In the genomic region with DNA sequence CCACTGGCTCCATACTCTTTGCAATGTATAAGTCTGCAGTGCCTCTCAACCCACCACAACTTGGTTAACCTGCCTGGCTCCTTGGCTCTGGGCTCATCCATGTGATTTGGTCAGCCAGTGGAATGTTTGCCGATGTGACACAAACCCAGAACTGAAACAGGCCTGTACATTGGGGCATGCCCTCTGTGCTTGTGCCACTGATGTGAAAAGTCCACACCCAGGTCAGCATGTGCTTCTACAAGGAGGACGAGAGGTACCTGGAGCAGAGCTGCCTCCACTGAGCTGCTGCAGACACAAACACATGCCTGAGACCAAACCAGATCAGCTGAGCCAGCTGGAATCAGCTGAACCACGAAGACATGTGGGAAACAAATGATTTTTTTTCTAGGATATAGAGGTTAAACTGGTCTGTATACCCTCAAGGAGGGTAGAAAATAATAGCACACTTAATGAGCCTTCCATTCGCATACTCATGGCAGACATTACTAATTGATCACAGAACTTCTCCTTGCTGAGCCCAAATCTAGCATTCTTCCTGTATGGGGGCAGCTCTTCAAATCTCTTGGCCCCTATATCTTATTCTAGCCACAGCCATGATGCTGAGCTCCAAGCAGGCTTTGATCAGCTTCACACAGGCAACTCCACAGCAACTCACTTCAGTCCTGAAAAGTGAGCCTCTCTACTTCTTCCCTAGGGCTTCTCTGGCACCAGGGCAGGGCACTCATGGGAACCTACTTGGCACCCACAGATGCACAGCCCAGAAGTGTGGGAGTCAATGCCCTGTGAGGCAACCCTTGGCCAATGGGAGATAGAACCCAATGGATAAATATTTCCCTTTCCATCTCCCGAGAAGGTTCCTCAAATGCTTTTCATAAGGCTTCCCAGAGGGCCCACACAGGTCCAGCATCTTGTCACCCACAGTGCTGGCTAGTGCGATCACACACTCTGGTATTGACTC, we compare ENCODE assay signal across 31 cellular contexts.
"Had no signal": no experiment of that assay in that cellular context is flagged by ENCODE, and none has a peak within 500 bp of the region (broad histone marks: within the 10 kb centered on the region; RNA-seq: fewer than 3 reads in every experiment).

No MANE protein-coding gene starts in this region.

- ATAC-seq: activated CD8-positive, alpha-beta T cell treated with anti-CD3 and anti-CD28 coated beads for 36 hours; activated naive CD4-positive, alpha-beta T cell treated with anti-CD3 and anti-CD28 coated beads, Interleukin-2, amount 50 U/mL, for 72 hours; activated T-cell treated with anti-CD3 and anti-CD28 coated beads, Interleukin-2, amount 50 U/mL, for 4 hours; activated T-cell treated with anti-CD3 and anti-CD28 coated beads, Interleukin-2, amount 50 U/mL, for 72 hours; activated T-helper 17 cell treated with anti-CD3 and anti-CD28 coated beads, Interleukin-2, amount 50 U/mL, for 72 hours had no signal

- FAIRE-seq: bronchial epithelial cell, TTC549 had no signal

- H3K36me3 ChIP-seq: cardiac muscle cell had no signal

- H3K9me3 ChIP-seq: adrenal gland, ascending aorta had no signal

- H3K4me3 ChIP-seq: adrenal gland, ascending aorta, cardiac muscle cell had no signal

- DNase-seq: activated B cell treated with CpG ODN at 0.5 μM for 24 hours; activated CD4-positive, alpha-beta memory T cell treated with anti-CD3 and anti-CD28 coated beads for 36 hours; activated CD4-positive, alpha-beta T cell treated with anti-CD3 and anti-CD28 coated beads for 4 hours; activated CD4-positive, alpha-beta T cell treated with anti-CD3 and anti-CD28 coated beads, Interleukin-2, amount 10 ng/mL, durations not matched to agents 24 days and 14 days; activated CD4-positive, alpha-beta T cell treated with anti-CD3 and anti-CD28 coated beads, Interleukin-2, amount 50 U/mL, for 1 hour; activated CD4-positive, alpha-beta T cell treated with anti-CD3 and anti-CD28 coated beads, Interleukin-2, amount 50 U/mL, for 4 hours; activated CD4-positive, CD25-positive, alpha-beta regulatory T cell treated with anti-CD3 and anti-CD28 coated beads, Interleukin-2, amount 50 U/mL, for 72 hours; activated CD8-positive, alpha-beta memory T cell treated with anti-CD3 and anti-CD28 coated beads, Interleukin-2, amount 50 U/mL, for 4 hours; activated CD8-positive, alpha-beta T cell treated with anti-CD3 and anti-CD28 coated beads for 36 hours; activated effector memory CD4-positive, alpha-beta T cell treated with anti-CD3 and anti-CD28 coated beads, Interleukin-2, amount 50 U/mL, for 16 hours; activated gamma-delta T cell treated with Interleukin-2 at 50 U/mL for 16 hours; activated naive CD4-positive, alpha-beta T cell; activated naive CD4-positive, alpha-beta T cell treated with anti-CD3 and anti-CD28 coated beads for 36 hours; activated naive CD4-positive, alpha-beta T cell treated with anti-CD3 and anti-CD28 coated beads, Interleukin-2, amount 50 U/mL, for 16 hours; activated naive CD8-positive, alpha-beta T cell treated with anti-CD3 and anti-CD28 coated beads for 36 hours; activated T-cell treated with anti-CD3 and anti-CD28 coated beads for 4 hours; activated T-cell treated with anti-CD3 and anti-CD28 coated beads, Interleukin-2, amount 50 U/mL, for 1 hour; activated T-cell treated with anti-CD3 and anti-CD28 coated beads, Interleukin-2, amount 50 U/mL, for 4 hours; activated T-cell treated with anti-CD3 and anti-CD28 coated beads, Interleukin-2, amount 50 U/mL, for 72 hours; adrenal gland; amniotic stem cell; cerebellar nuclear complex; T-helper 2 cell; T-helper 9 cell had no signal

- H3K27me3 ChIP-seq: adrenal gland, ascending aorta, cardiac muscle cell had no signal

- H3K27ac ChIP-seq: adrenal gland, ascending aorta, cardiac muscle cell, VCaP had no signal

- H3K4me1 ChIP-seq: adrenal gland had no signal
